In the genomic region with DNA sequence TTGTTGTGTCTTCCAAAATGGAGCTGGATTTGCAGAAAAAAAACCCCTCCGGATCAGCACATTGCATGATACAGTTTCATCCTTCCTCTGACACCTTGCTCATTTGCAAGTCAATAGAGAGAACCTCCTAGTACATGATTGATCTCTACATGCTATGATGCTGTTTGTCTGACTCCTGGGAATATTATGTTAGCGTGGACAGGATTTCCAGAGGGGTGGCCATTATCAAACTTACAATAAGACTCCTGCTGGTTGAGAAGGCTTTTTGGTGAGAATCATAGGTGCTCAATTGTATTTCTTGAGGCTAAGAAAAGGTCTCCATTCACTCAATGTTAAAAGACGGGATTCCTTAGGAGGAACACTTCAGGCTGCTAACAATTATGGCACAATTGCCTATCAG, we compare ENCODE assay signal across 22 cellular contexts.
"Had no signal": no experiment of that assay in that cellular context is flagged by ENCODE, and none has a peak within 500 bp of the region (broad histone marks: within the 10 kb centered on the region; RNA-seq: fewer than 3 reads in every experiment).

No MANE protein-coding gene starts in this region.

- FAIRE-seq: endometrium had no signal

- H3K27me3 Mint-ChIP-seq: naive B cell had no signal

- H3K27me3 ChIP-seq: ovary, right atrium auricular region, spleen, thyroid gland, upper lobe of right lung had no signal

- H3K36me3 ChIP-seq: lower lobe of right lung, ovary, right atrium auricular region, spleen, thyroid gland, upper lobe of right lung had no signal

- H3K4me3 Mint-ChIP-seq: activated naive CD8-positive, alpha-beta T cell treated with anti-CD3 and anti-CD28 coated beads for 36 hours; activated T-cell treated with anti-CD3 and anti-CD28 coated beads, Interleukin-2, amount 50 U/mL, for 4 hours; naive B cell; T-helper 17 cell had no signal

- H3K4me1 ChIP-seq: psoas muscle, right atrium auricular region, thyroid gland, upper lobe of right lung had no signal

- DNase-seq: activated CD4-positive, alpha-beta T cell treated with anti-CD3 and anti-CD28 coated beads for 4 hours; activated CD4-positive, alpha-beta T cell treated with anti-CD3 and anti-CD28 coated beads, Interleukin-2, amount 50 U/mL, for 48 hours; activated CD4-positive, CD25-positive, alpha-beta regulatory T cell; activated CD8-positive, alpha-beta memory T cell treated with anti-CD3 and anti-CD28 coated beads, Interleukin-2, amount 50 U/mL, for 48 hours; activated naive CD4-positive, alpha-beta T cell; activated naive CD8-positive, alpha-beta T cell treated with anti-CD3 and anti-CD28 coated beads for 36 hours; activated T-cell treated with anti-CD3 and anti-CD28 coated beads, Interleukin-2, amount 50 U/mL, for 4 hours; amniotic stem cell; effector CD4-positive, alpha-beta T cell; ovary; spleen; stimulated activated CD4-positive, alpha-beta T cell treated with anti-CD3 and anti-CD28 coated beads, Interleukin-4, amount 100 ng/mL, for 1 hour; stimulated activated naive CD4-positive, alpha-beta T cell treated with Interleukin-2 at 50 U/mL for 16 hours; T-helper 17 cell had no signal

- H3K9me3 ChIP-seq: lower lobe of right lung, ovary, psoas muscle, right atrium auricular region, spleen, thyroid gland, upper lobe of right lung had no signal

- H3K27ac Mint-ChIP-seq: activated naive CD8-positive, alpha-beta T cell treated with anti-CD3 and anti-CD28 coated beads for 36 hours; activated T-helper 2 cell treated with anti-CD3 and anti-CD28 coated beads, Interferon-gamma antibody, Interleukin-2, Interleukin-4, amounts not matched to agents 10 μg/mL and 5 μg/mL and 100 μg/mL, durations not matched to agents 14 hours and 24 hours and 36 hours; T-helper 17 cell had no signal

- ATAC-seq: activated T-cell treated with anti-CD3 and anti-CD28 coated beads, Interleukin-2, amount 50 U/mL, for 4 hours had no signal

- H3K4me3 ChIP-seq: lower lobe of right lung, ovary, psoas muscle, right atrium auricular region, spleen, thyroid gland, upper lobe of right lung had no signal

- H3K9me3 Mint-ChIP-seq: activated naive CD8-positive, alpha-beta T cell treated with anti-CD3 and anti-CD28 coated beads for 36 hours; activated T-cell treated with anti-CD3 and anti-CD28 coated beads, Interleukin-2, amount 50 U/mL, for 4 hours; activated T-helper 2 cell treated with anti-CD3 and anti-CD28 coated beads, Interferon-gamma antibody, Interleukin-2, Interleukin-4, amounts not matched to agents 10 μg/mL and 5 μg/mL and 100 μg/mL, durations not matched to agents 14 hours and 24 hours and 36 hours had no signal

- H3K27ac ChIP-seq: lower lobe of right lung, ovary, psoas muscle, right atrium auricular region, thyroid gland, upper lobe of right lung had no signal

- H3K36me3 Mint-ChIP-seq: activated naive CD8-positive, alpha-beta T cell treated with anti-CD3 and anti-CD28 coated beads for 36 hours; naive B cell had no signal

- H3K4me1 Mint-ChIP-seq: activated naive CD8-positive, alpha-beta T cell treated with anti-CD3 and anti-CD28 coated beads for 36 hours; T-helper 17 cell had no signal
